12 cellular contexts compared by ENCODE assay signal in the genomic region with DNA sequence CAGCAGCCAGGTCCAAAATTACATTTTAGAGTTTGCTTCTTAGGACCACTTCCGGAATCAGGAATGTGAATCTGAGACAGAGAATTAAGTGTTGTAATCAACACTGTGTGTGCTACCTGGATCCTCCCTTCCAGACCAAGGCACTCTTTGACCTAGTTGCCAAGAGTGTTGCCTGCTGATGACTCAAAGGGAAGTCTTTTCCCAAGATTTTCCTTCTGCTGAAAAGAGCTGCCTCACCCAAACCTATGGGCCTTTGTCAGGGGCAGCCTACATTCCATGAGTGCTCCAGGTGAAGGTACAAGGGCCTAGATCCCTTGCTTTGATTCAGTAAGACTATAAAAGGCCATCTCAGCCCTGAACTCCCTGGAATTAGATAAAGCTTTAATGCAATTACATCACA.
"Had no signal": no experiment of that assay in that cellular context is flagged by ENCODE, and none has a peak within 500 bp of the region (broad histone marks: within the 10 kb centered on the region; RNA-seq: fewer than 3 reads in every experiment).

No MANE protein-coding gene starts in this region.

- H3K36me3 ChIP-seq: cardiac muscle cell, heart left ventricle, thoracic aorta had no signal

- FAIRE-seq: frontal cortex, TTC549 had no signal

- DNase-seq: activated CD4-positive, alpha-beta T cell treated with anti-CD3 and anti-CD28 coated beads, Interleukin-2, amount 50 U/mL, for 4 hours; effector memory CD8-positive, alpha-beta T cell; heart left ventricle; immature natural killer cell; left cardiac atrium; nucleus accumbens; posterior cingulate gyrus; stimulated activated naive B cell treated with anti-CD40 and anti-IgM and Interleukin-4, amounts not matched to agents 10 μg/mL and 1 μg/mL and 100 μg/mL, for 72 hours had no signal

- ATAC-seq: effector memory CD8-positive, alpha-beta T cell; heart left ventricle; stimulated activated naive B cell treated with anti-CD40 and anti-IgM and Interleukin-4, amounts not matched to agents 10 μg/mL and 1 μg/mL and 100 μg/mL, for 72 hours had no signal

- H3K27me3 ChIP-seq: cardiac muscle cell, heart left ventricle had no signal

- H3K27ac ChIP-seq: cardiac muscle cell, heart left ventricle, thoracic aorta had no signal

- H3K4me3 ChIP-seq: cardiac muscle cell, heart left ventricle, thoracic aorta had no signal

- H3K4me1 ChIP-seq: heart left ventricle had no signal
